ENCODE assay signal across 8 cellular contexts in the genomic region with DNA sequence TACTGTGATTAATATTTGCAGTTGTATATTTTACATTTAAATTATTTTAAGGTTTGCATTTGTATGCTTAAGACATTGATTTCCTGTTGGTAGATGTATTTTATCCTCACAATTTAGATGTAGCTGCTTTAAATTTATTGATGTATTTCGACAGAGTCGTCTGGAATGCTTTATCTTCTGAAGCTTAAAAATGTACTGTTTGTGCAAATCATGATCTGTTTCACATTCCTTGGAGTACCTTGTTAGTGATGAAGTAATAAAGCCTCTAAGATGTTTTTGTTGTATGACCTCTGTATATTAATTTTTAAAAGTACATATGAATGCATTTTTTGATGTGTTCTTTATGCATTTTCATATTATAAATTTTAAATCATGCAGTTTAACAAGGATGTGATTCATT. TPM values are rescaled to one million over a fixed set of nuclear protein-coding genes. Genes with fewer than 3 reads are reported as not detected.
DNase-seq lines count a peak whose midpoint lies in the region; ATAC-seq and TF ChIP-seq lines count a peak whose summit lies in the region.

No MANE protein-coding gene starts in this region.

- DNase-seq in HFF-Myc (ENCODE audit: extremely low read depth, low read depth) (no peak), activated B cell treated with CpG ODN at 0.5 μM for 24 hours (no peak), globus pallidus (ENCODE audit: low spot score) (peak; percentile 34), spleen (no peak), LoVo (ENCODE audit: low spot score) (no peak), NCI-H2107 treated with DMSO at 0.1 percent for 48 hours (lab: John Stamatoyannopoulos, UW; ENCODE audit: unreplicated experiment) (no peak), NCI-H1930 (lab: John Stamatoyannopoulos, UW) (no peak)

- H3K9me3 Mint-ChIP-seq in activated B cell treated with CpG ODN at 0.5 μM for 24 hours, result peaks cover 7% of the 10 kb centered on the region

- no peak for ATAC-seq in activated B cell treated with CpG ODN at 0.5 μM for 24 hours (ENCODE audit: low read depth)
- no peak for ATAC-seq in esophagus mucosa

- TF ChIP-seq CTCF in HFF-Myc (IDR thresholded peaks at IDR 0.05; ENCODE audit: low read depth, low read length, missing control alignments) (no peak), activated B cell treated with CpG ODN at 0.5 μM for 24 hours (IDR thresholded peaks at IDR 0.05) (no peak), spleen (IDR thresholded peaks at IDR 0.05 in 8 of 11, conservative IDR thresholded peaks at IDR 0.05 in 3 of 11) (no peak)

- H3K27me3 ChIP-seq in spleen (replicated peaks in 1 of 7), result no peaks in the 10 kb centered on the region

- POLR2A ChIA-PET in activated B cell treated with CpG ODN at 0.5 μM for 24 hours (lab: Charles Lee), result interaction anchor here (1.1 to 10.5 kb wide), 8 partner anchors 13 to 104 kb away, joined by 3 to 449 read pairs (median 82); no protein-coding TSS in a partner anchor

- peak overlapping the region; percentile 97 for H3K4me3 Mint-ChIP-seq in activated B cell treated with CpG ODN at 0.5 μM for 24 hours

- peak overlapping the region; percentile 67 for H3K4me3 ChIP-seq in HFF-Myc (replicated peaks; ENCODE audit: low read depth, low read length)
- peak overlapping the region; percentile 58 to 83 (median 62) for H3K4me3 ChIP-seq in spleen

- H3K36me3 ChIP-seq in spleen, result peaks cover 0 to 28% (median 15%) of the 10 kb centered on the region in 6 donors

- CTCF ChIA-PET in activated B cell treated with CpG ODN at 0.5 μM for 24 hours (lab: Charles Lee), result interaction anchor here (0.6 to 5.0 kb wide), 3 partner anchors 13 to 93 kb away, joined by 3 to 33 read pairs (median 3); no protein-coding TSS in a partner anchor

- TF ChIP-seq POLR2A in spleen (IDR thresholded peaks at IDR 0.05), result no peak

- peaks cover 63% of the 10 kb centered on the region for H3K36me3 Mint-ChIP-seq in activated B cell treated with CpG ODN at 0.5 μM for 24 hours (ENCODE audit: low read depth)

- peak overlapping the region; percentile 53 for H3K27ac Mint-ChIP-seq in activated B cell treated with CpG ODN at 0.5 μM for 24 hours

- H3K27ac ChIP-seq in spleen, result peak overlapping the region; percentile 84 to 99 (median 97)

- peaks cover 68% of the 10 kb centered on the region for H3K4me1 Mint-ChIP-seq in activated B cell treated with CpG ODN at 0.5 μM for 24 hours

- H3K27me3 Mint-ChIP-seq in activated B cell treated with CpG ODN at 0.5 μM for 24 hours, result no peaks in the 10 kb centered on the region

- intact Hi-C loops in activated B cell treated with CpG ODN at 0.5 μM for 24 hours (cut with micrococcal nuclease) (no loop called here), spleen (cut with DNase I; ENCODE audit: low total_unique reads) (no loop called here)

- H3K9me3 ChIP-seq in spleen, result no peaks in the 10 kb centered on the region

- WGBS in spleen, 5 donors, result 0 to 1% (median 0%) methylated on average over 2 of the region's 2 CpGs

- H3K4me1 ChIP-seq in spleen, result peaks cover 26 to 85% (median 70%) of the 10 kb centered on the region in 6 donors

RNA-seq across cellular contexts. Expression of gene CHD2, which starts 1.9 kb away (rescaled TPM):
- total RNA-seq in activated B cell treated with CpG ODN at 0.5 μM for 24 hours (249 and 298 TPM in 2 replicates), spleen (100 to 1,000 TPM; 160 to 232 (median 204) TPM), esophagus mucosa (67.5 TPM)
- 10 to 100 TPM; 37.3 to 44.0 (median 43.2) TPM for polyA plus RNA-seq in spleen
